In the genomic region with DNA sequence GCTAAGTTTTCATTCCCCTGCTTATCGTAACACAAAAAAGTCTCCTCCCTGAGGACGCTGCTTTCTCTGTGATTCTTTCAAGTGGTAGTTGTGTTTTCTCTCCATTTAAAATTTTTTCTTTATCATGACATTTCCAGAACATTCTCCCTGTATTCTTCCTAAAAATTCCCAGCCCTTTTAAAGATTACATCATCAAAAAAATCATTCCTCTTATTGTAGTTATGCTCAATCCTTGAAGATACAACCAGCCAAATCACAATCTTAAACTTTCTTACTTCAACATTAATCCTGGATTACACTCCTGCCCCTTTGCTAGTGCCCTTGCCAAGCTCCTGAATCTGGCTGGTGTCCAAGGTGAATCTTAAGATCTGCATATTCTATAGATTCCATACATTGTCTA, we compare ENCODE assay signal across 30 cellular contexts.
"Had no signal": no experiment of that assay in that cellular context is flagged by ENCODE, and none has a peak within 500 bp of the region (broad histone marks: within the 10 kb centered on the region; RNA-seq: fewer than 3 reads in every experiment).

No MANE protein-coding gene starts in this region.

- H3K27ac Mint-ChIP-seq: activated CD4-positive, alpha-beta T cell treated with anti-CD3 and anti-CD28 coated beads for 36 hours; activated CD4-positive, alpha-beta T cell treated with anti-CD3 and anti-CD28 coated beads, Interleukin-2, amount 10 ng/mL, durations not matched to agents 7 days and 5 days; activated CD8-positive, alpha-beta T cell treated with anti-CD3 and anti-CD28 coated beads, Interleukin-2, amount 10 ng/mL, durations not matched to agents 7 days and 5 days; activated naive CD4-positive, alpha-beta T cell treated with anti-CD3 and anti-CD28 coated beads, Interleukin-2, amount 50 U/mL, for 24 hours; activated naive CD8-positive, alpha-beta T cell treated with anti-CD3 and anti-CD28 coated beads, Interleukin-2, amount 10 ng/mL, durations not matched to agents 7 days and 5 days; activated T-cell treated with anti-CD3 and anti-CD28 coated beads, Interleukin-2, amount 50 U/mL, for 24 hours; activated T-helper 2 cell treated with anti-CD3 and anti-CD28 coated beads, Interferon-gamma antibody, Interleukin-2, Interleukin-4, amounts not matched to agents 10 μg/mL and 5 μg/mL and 100 μg/mL, durations not matched to agents 14 hours and 24 hours and 36 hours; brain; WTC11 had no signal

- H3K27me3 ChIP-seq: SJCRH30 had no signal

- H3K27ac ChIP-seq: SJCRH30, SK-N-MC had no signal

- H3K4me3 Mint-ChIP-seq: activated CD4-positive, alpha-beta T cell treated with anti-CD3 and anti-CD28 coated beads for 36 hours; activated CD4-positive, alpha-beta T cell treated with anti-CD3 and anti-CD28 coated beads, Interleukin-2, amount 10 ng/mL, durations not matched to agents 7 days and 5 days; activated CD8-positive, alpha-beta T cell treated with anti-CD3 and anti-CD28 coated beads, Interleukin-2, amount 10 ng/mL, durations not matched to agents 7 days and 5 days; activated naive CD4-positive, alpha-beta T cell treated with anti-CD3 and anti-CD28 coated beads, Interleukin-2, amount 50 U/mL, for 24 hours; activated naive CD8-positive, alpha-beta T cell treated with anti-CD3 and anti-CD28 coated beads, Interleukin-2, amount 10 ng/mL, durations not matched to agents 7 days and 5 days; activated T-cell treated with anti-CD3 and anti-CD28 coated beads, Interleukin-2, amount 50 U/mL, for 24 hours; brain; WTC11 had no signal

- H3K9me3 ChIP-seq: SJCRH30 had no signal

- H3K36me3 Mint-ChIP-seq: activated naive CD4-positive, alpha-beta T cell treated with anti-CD3 and anti-CD28 coated beads, Interleukin-2, amount 50 U/mL, for 24 hours; brain; WTC11 had no signal

- H3K4me1 Mint-ChIP-seq: activated CD4-positive, alpha-beta T cell treated with anti-CD3 and anti-CD28 coated beads for 36 hours; activated CD4-positive, alpha-beta T cell treated with anti-CD3 and anti-CD28 coated beads, Interleukin-2, amount 10 ng/mL, durations not matched to agents 7 days and 5 days; activated naive CD8-positive, alpha-beta T cell treated with anti-CD3 and anti-CD28 coated beads, Interleukin-2, amount 10 ng/mL, durations not matched to agents 7 days and 5 days; brain; WTC11 had no signal

- DNase-seq: activated CD4-positive, alpha-beta T cell treated with anti-CD3 and anti-CD28 coated beads for 36 hours; activated CD4-positive, alpha-beta T cell treated with anti-CD3 and anti-CD28 coated beads, Interleukin-2, amount 10 ng/mL, durations not matched to agents 7 days and 5 days; activated CD4-positive, alpha-beta T cell treated with anti-CD3 and anti-CD28 coated beads, Interleukin-2, amount 50 U/mL, for 48 hours; activated CD8-positive, alpha-beta T cell treated with anti-CD3 and anti-CD28 coated beads, Interleukin-2, amount 10 ng/mL, durations not matched to agents 7 days and 5 days; activated gamma-delta T cell; activated naive CD4-positive, alpha-beta T cell treated with Interleukin-2 at 50 U/mL for 16 hours; activated naive CD8-positive, alpha-beta T cell treated with anti-CD3 and anti-CD28 coated beads, Interleukin-2, amount 10 ng/mL, durations not matched to agents 7 days and 5 days; activated T-cell treated with anti-CD3 and anti-CD28 coated beads, Interleukin-2, amount 50 U/mL, for 24 hours; central memory CD4-positive, alpha-beta T cell; MM.1S; MV-4-11; NCI-H1092; NCI-H1436 treated with DMSO at 0.1 percent for 48 hours; NCI-H1694 treated with DMSO at 0.1 percent for 48 hours; NCI-H2029; NCI-H2107; NCI-H2171; NCI-H510A; NCI-H526 treated with DMSO at 0.1 percent for 48 hours; NCI-H774; SHP77; SJCRH30 had no signal

- H3K9me3 Mint-ChIP-seq: activated CD4-positive, alpha-beta T cell treated with anti-CD3 and anti-CD28 coated beads, Interleukin-2, amount 10 ng/mL, durations not matched to agents 7 days and 5 days; activated T-cell treated with anti-CD3 and anti-CD28 coated beads, Interleukin-2, amount 50 U/mL, for 24 hours had no signal

- H3K4me3 ChIP-seq: SJCRH30, SK-N-MC had no signal

- H3K36me3 ChIP-seq: SJCRH30 had no signal

- H3K27me3 Mint-ChIP-seq: activated CD4-positive, alpha-beta T cell treated with anti-CD3 and anti-CD28 coated beads for 36 hours; activated CD4-positive, alpha-beta T cell treated with anti-CD3 and anti-CD28 coated beads, Interleukin-2, amount 10 ng/mL, durations not matched to agents 7 days and 5 days; activated naive CD4-positive, alpha-beta T cell treated with anti-CD3 and anti-CD28 coated beads, Interleukin-2, amount 50 U/mL, for 24 hours; activated naive CD8-positive, alpha-beta T cell treated with anti-CD3 and anti-CD28 coated beads, Interleukin-2, amount 10 ng/mL, durations not matched to agents 7 days and 5 days; activated T-cell treated with anti-CD3 and anti-CD28 coated beads, Interleukin-2, amount 50 U/mL, for 24 hours; brain had no signal

- FAIRE-seq: TTC549 had no signal

- ATAC-seq: activated CD4-positive, alpha-beta T cell treated with anti-CD3 and anti-CD28 coated beads for 36 hours; activated CD4-positive, CD25-positive, alpha-beta regulatory T cell treated with anti-CD3 and anti-CD28 coated beads, Interleukin-2, amount 50 U/mL, for 24 hours; activated CD8-positive, alpha-beta T cell treated with anti-CD3 and anti-CD28 coated beads, Interleukin-2, amount 10 ng/mL, durations not matched to agents 7 days and 5 days; Panc1; WTC11 had no signal
